Comparison of ENCODE assay signal across 1 cellular context in genomic region chr6:3455121-3455489, GRCh38.
TF ChIP-seq lines count a peak whose summit lies in the region.

No MANE protein-coding gene starts in this region.

TF ChIP-seq in HCT116, 20 proteins besides CTCF, POLR2A, EP300 and RAD21:
- TF ChIP-seq CBX3 (IDR thresholded peaks at IDR 0.05; ENCODE audit: low read depth): no peak
- TF ChIP-seq EZH2phosphoT487 (IDR thresholded peaks at IDR 0.05; ENCODE audit: borderline replicate concordance): no peak
- no peak for TF ChIP-seq POLR2AphosphoS5 (IDR thresholded peaks at IDR 0.05; ENCODE audit: low read depth, low read length)
- TF ChIP-seq ZFX (IDR thresholded peaks at IDR 0.05): no peak
- TF ChIP-seq ZNF274 (IDR thresholded peaks at IDR 0.05; ENCODE audit: low read depth, low read length): no peak
- TF ChIP-seq EZH2 (IDR thresholded peaks at IDR 0.05): no peak
- no peak for TF ChIP-seq SP1 (IDR thresholded peaks at IDR 0.05; ENCODE audit: low read depth)
